ENCODE assay signal across 1 cellular context in genomic region chr3:151404316-151404715, GRCh38.
A peak's percentile ranks its signal among the peaks of the same experiment; 100 is the strongest.
TF ChIP-seq lines count a peak whose summit lies in the region.

No MANE protein-coding gene starts in this region.

TF ChIP-seq in GM12878, 131 proteins besides CTCF, POLR2A, EP300 and RAD21:
- TF ChIP-seq, protein P1, sequence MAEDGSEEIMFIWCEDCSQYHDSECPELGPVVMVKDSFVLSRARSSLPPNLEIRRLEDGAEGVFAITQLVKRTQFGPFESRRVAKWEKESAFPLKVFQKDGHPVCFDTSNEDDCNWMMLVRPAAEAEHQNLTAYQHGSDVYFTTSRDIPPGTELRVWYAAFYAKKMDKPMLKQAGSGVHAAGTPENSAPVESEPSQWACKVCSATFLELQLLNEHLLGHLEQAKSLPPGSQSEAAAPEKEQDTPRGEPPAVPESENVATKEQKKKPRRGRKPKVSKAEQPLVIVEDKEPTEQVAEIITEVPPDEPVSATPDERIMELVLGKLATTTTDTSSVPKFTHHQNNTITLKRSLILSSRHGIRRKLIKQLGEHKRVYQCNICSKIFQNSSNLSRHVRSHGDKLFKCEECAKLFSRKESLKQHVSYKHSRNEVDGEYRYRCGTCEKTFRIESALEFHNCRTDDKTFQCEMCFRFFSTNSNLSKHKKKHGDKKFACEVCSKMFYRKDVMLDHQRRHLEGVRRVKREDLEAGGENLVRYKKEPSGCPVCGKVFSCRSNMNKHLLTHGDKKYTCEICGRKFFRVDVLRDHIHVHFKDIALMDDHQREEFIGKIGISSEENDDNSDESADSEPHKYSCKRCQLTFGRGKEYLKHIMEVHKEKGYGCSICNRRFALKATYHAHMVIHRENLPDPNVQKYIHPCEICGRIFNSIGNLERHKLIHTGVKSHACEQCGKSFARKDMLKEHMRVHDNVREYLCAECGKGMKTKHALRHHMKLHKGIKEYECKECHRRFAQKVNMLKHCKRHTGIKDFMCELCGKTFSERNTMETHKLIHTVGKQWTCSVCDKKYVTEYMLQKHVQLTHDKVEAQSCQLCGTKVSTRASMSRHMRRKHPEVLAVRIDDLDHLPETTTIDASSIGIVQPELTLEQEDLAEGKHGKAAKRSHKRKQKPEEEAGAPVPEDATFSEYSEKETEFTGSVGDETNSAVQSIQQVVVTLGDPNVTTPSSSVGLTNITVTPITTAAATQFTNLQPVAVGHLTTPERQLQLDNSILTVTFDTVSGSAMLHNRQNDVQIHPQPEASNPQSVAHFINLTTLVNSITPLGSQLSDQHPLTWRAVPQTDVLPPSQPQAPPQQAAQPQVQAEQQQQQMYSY (CRISPR knock-in tag; IDR thresholded peaks at IDR 0.05) = no peak
- TF ChIP-seq BACH1 (IDR thresholded peaks at IDR 0.05; ENCODE audit: borderline replicate concordance) (no peak), ZNF622 (IDR thresholded peaks at IDR 0.05) (no peak), BHLHE40 (IDR thresholded peaks at IDR 0.05; ENCODE audit: borderline replicate concordance in 1 of 2, low read depth in 2 of 2, low read length in 1 of 2) (no peak), RELB (IDR thresholded peaks at IDR 0.05; ENCODE audit: low read depth) (no peak), NFIC (IDR thresholded peaks at IDR 0.05; ENCODE audit: low read depth, low read length) (peak; percentile 72; the same call in 1 of the 2 replicates), IRF4 (IDR thresholded peaks at IDR 0.05; ENCODE audit: low read depth, low read length) (no peak), TCF12 (IDR thresholded peaks at IDR 0.05; ENCODE audit: low read depth, low read length) (no peak), BMI1 (IDR thresholded peaks at IDR 0.05; ENCODE audit: borderline replicate concordance) (no peak), CREB1 (IDR thresholded peaks at IDR 0.05; ENCODE audit: low read depth) (peak; percentile 12; the same call in 1 of the 2 replicates), NFYA (IDR thresholded peaks at IDR 0.05; ENCODE audit: borderline replicate concordance, low read depth, low read length) (no peak), MEF2A (IDR thresholded peaks at IDR 0.05; ENCODE audit: insufficient read depth, low read depth, low read length) (no peak), ATF3 (IDR thresholded peaks at IDR 0.05; ENCODE audit: borderline replicate concordance, extremely low read depth, low read depth, low read length) (no peak), ASH2L (IDR thresholded peaks at IDR 0.05; ENCODE audit: borderline replicate concordance, low read depth) (no peak), EZH2 (IDR thresholded peaks at IDR 0.05; ENCODE audit: borderline replicate concordance, control insufficient read depth, low read depth, low read length) (no peak), SPI1 (IDR thresholded peaks at IDR 0.05; ENCODE audit: borderline replicate concordance, insufficient read depth, low read depth, low read length) (no peak), CBFB (IDR thresholded peaks at IDR 0.05; ENCODE audit: low read depth) (peak; percentile 53; the same call in 1 of the 2 replicates), ATF7 (IDR thresholded peaks at IDR 0.05; ENCODE audit: low read depth) (peak; percentile 81), PAX5 (IDR thresholded peaks at IDR 0.05; ENCODE audit: borderline replicate concordance, low read depth, low read length) (no peak), SMAD1 (IDR thresholded peaks at IDR 0.05; ENCODE audit: low read depth, partially characterized antibody) (no peak), RCOR1 (conservative IDR thresholded peaks at IDR 0.05; ENCODE audit: low read depth, low read length) (no peak), ZNF207 (IDR thresholded peaks at IDR 0.05; ENCODE audit: borderline replicate concordance) (no peak), TAF1 (IDR thresholded peaks at IDR 0.05; ENCODE audit: borderline replicate concordance, low read depth, low read length) (no peak), SMAD5 (IDR thresholded peaks at IDR 0.05; ENCODE audit: low read depth) (no peak), JUNB (IDR thresholded peaks at IDR 0.05) (peak; percentile 58; the same call in 1 of the 2 replicates), SRF (IDR thresholded peaks at IDR 0.05; ENCODE audit: low read depth in 2 of 2, low read length in 2 of 2) (no peak), SKIL (IDR thresholded peaks at IDR 0.05; ENCODE audit: low read depth, poor library complexity, severe bottlenecking) (no peak), RUNX3 (IDR thresholded peaks at IDR 0.05; ENCODE audit: low read length) (peak; percentile 88), ZBTB40 (IDR thresholded peaks at IDR 0.05; ENCODE audit: borderline replicate concordance) (no peak), PAX8 (IDR thresholded peaks at IDR 0.05) (no peak), ATF2 (IDR thresholded peaks at IDR 0.05; ENCODE audit: low read length) (peak; percentile 27; the same call in 1 of the 2 replicates), LARP7 (IDR thresholded peaks at IDR 0.05) (no peak)
- TF ChIP-seq, protein P2, sequence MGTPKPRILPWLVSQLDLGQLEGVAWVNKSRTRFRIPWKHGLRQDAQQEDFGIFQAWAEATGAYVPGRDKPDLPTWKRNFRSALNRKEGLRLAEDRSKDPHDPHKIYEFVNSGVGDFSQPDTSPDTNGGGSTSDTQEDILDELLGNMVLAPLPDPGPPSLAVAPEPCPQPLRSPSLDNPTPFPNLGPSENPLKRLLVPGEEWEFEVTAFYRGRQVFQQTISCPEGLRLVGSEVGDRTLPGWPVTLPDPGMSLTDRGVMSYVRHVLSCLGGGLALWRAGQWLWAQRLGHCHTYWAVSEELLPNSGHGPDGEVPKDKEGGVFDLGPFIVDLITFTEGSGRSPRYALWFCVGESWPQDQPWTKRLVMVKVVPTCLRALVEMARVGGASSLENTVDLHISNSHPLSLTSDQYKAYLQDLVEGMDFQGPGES (IDR thresholded peaks at IDR 0.05) = no peak
- TF ChIP-seq, protein P3, sequence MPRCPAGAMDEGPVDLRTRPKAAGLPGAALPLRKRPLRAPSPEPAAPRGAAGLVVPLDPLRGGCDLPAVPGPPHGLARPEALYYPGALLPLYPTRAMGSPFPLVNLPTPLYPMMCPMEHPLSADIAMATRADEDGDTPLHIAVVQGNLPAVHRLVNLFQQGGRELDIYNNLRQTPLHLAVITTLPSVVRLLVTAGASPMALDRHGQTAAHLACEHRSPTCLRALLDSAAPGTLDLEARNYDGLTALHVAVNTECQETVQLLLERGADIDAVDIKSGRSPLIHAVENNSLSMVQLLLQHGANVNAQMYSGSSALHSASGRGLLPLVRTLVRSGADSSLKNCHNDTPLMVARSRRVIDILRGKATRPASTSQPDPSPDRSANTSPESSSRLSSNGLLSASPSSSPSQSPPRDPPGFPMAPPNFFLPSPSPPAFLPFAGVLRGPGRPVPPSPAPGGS (IDR thresholded peaks at IDR 0.05; ENCODE audit: borderline replicate concordance, insufficient read depth, low read depth, low read length, poor library complexity, severe bottlenecking) = no peak
- TF ChIP-seq, protein P4, sequence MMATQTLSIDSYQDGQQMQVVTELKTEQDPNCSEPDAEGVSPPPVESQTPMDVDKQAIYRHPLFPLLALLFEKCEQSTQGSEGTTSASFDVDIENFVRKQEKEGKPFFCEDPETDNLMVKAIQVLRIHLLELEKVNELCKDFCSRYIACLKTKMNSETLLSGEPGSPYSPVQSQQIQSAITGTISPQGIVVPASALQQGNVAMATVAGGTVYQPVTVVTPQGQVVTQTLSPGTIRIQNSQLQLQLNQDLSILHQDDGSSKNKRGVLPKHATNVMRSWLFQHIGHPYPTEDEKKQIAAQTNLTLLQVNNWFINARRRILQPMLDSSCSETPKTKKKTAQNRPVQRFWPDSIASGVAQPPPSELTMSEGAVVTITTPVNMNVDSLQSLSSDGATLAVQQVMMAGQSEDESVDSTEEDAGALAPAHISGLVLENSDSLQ (IDR thresholded peaks at IDR 0.05) = no peak
- TF ChIP-seq, protein P5, sequence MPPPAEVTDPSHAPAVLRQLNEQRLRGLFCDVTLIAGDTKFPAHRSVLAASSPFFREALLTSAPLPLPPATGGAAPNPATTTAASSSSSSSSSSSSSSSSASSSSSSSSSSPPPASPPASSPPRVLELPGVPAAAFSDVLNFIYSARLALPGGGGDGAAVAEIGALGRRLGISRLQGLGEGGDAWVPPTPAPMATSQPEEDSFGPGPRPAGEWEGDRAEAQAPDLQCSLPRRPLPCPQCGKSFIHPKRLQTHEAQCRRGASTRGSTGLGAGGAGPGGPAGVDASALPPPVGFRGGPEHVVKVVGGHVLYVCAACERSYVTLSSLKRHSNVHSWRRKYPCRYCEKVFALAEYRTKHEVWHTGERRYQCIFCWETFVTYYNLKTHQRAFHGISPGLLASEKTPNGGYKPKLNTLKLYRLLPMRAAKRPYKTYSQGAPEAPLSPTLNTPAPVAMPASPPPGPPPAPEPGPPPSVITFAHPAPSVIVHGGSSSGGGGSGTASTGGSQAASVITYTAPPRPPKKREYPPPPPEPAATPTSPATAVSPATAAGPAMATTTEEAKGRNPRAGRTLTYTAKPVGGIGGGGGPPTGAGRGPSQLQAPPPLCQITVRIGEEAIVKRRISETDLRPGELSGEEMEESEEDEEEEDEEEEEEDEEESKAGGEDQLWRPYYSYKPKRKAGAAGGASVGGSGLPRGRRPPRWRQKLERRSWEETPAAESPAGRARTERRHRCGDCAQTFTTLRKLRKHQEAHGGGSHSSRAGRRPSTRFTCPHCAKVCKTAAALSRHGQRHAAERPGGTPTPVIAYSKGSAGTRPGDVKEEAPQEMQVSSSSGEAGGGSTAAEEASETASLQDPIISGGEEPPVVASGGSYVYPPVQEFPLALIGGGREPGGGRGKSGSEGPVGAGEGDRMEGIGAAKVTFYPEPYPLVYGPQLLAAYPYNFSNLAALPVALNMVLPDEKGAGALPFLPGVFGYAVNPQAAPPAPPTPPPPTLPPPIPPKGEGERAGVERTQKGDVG (CRISPR knock-in tag; IDR thresholded peaks at IDR 0.05) = no peak
